Comparison of ENCODE assay signal across 1 cellular context in the genomic region with DNA sequence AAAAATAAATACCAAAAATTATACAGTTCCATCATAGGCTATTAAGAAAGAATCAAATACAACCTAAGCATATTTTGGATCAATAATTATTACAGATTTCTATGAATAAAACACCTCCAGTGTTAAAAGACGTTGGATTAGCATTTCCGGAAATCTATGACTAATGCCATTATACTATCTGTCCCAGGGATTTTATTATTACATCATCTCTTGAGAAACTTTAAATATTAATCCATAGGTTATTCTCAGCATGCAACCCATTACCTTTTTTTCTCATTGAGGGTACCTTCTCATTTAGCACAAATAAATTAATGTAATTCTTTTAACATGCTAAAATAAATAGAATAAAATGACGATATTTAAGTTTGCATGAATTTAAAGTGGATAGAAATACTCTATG.
TF ChIP-seq lines count a peak whose summit lies in the region.

No MANE protein-coding gene starts in this region.

TF ChIP-seq in IMR-90, 13 proteins besides CTCF, POLR2A, EP300 and RAD21:
- TF ChIP-seq FOS (IDR thresholded peaks at IDR 0.05; ENCODE audit: low read depth, low read length) (no peak), NFE2L2 (IDR thresholded peaks at IDR 0.05; ENCODE audit: low read depth, low read length) (no peak), SMC3 (IDR thresholded peaks at IDR 0.05; ENCODE audit: low read depth, low read length) (no peak), CHD1 (IDR thresholded peaks at IDR 0.05; ENCODE audit: low read depth, low read length) (no peak), RCOR1 (IDR thresholded peaks at IDR 0.05; ENCODE audit: insufficient replicate concordance, low read length) (no peak), CEBPB (IDR thresholded peaks at IDR 0.05; ENCODE audit: low read depth, low read length) (0 out of 2 replicates have a peak, but pooled peaks have one; percentile 23), BHLHE40 (IDR thresholded peaks at IDR 0.05; ENCODE audit: low read depth, low read length) (no peak)
- TF ChIP-seq, protein P1, sequence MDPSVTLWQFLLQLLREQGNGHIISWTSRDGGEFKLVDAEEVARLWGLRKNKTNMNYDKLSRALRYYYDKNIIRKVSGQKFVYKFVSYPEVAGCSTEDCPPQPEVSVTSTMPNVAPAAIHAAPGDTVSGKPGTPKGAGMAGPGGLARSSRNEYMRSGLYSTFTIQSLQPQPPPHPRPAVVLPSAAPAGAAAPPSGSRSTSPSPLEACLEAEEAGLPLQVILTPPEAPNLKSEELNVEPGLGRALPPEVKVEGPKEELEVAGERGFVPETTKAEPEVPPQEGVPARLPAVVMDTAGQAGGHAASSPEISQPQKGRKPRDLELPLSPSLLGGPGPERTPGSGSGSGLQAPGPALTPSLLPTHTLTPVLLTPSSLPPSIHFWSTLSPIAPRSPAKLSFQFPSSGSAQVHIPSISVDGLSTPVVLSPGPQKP (IDR thresholded peaks at IDR 0.05; ENCODE audit: borderline replicate concordance, low read depth, low read length) = no peak
